Comparison of ENCODE assay signal across 26 cellular contexts in the genomic region with DNA sequence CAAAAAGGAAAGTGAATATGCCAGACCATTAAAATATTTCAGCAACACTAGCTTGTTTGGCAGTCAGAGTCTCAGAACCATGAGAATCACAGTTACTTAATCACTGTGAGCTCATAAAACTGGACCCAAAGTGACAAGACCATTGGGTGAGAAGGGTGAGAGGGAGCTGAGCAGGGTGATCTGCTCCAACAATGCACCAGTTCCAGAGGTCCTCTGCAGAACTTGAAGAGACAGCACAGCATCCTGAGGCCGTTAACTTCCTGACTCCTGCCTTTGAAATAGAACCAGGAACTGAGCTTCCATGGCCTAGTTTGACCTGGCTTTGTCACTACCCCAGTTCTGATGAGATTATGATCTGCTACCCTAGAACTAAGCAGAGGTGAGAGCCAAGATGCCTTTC. TPM values are rescaled to one million over a fixed set of nuclear protein-coding genes. Genes with fewer than 3 reads are reported as not detected.
DNase-seq lines count a peak whose midpoint lies in the region; ATAC-seq, FAIRE-seq and TF ChIP-seq lines count a peak whose summit lies in the region.
"Had no signal": no experiment of that assay in that cellular context is flagged by ENCODE, and none has a peak within 500 bp of the region (broad histone marks: within the 10 kb centered on the region; RNA-seq: fewer than 3 reads in every experiment).

No MANE protein-coding gene starts in this region.

- FAIRE-seq in H54 (lab: Jason Lieb, UNC), result peak; percentile 53

- H3K9me3 Mint-ChIP-seq in chondrocyte (ENCODE audit: low read depth), result no peaks in the 10 kb centered on the region
- H3K9me3 Mint-ChIP-seq: activated B cell treated with CpG ODN at 0.5 μM for 24 hours; endodermal cell; H9; stimulated activated naive B cell treated with anti-CD40 and anti-IgM and Interleukin-4, amounts not matched to agents 10 μg/mL and 1 μg/mL and 100 μg/mL, for 72 hours had no signal

- H3K27me3 Mint-ChIP-seq in chondrocyte (ENCODE audit: low read depth), result no peaks in the 10 kb centered on the region
- H3K27me3 Mint-ChIP-seq: activated B cell treated with CpG ODN at 0.5 μM for 24 hours; stimulated activated naive B cell treated with anti-CD40 and anti-IgM and Interleukin-4, amounts not matched to agents 10 μg/mL and 1 μg/mL and 100 μg/mL, for 72 hours had no signal

- H3K27ac ChIP-seq in right atrium auricular region, result peak overlapping the region; percentile 46 to 59
- H3K27ac ChIP-seq in gastrocnemius medialis, result peak overlapping the region; percentile 59 to 87 (median 82)
- H3K27ac ChIP-seq: foreskin keratinocyte, KMS-11, parathyroid adenoma, RWPE1, vagina had no signal

- H3K27me3 ChIP-seq in right atrium auricular region (no peaks in the 10 kb centered on the region), gastrocnemius medialis (no peaks in the 10 kb centered on the region)
- H3K27me3 ChIP-seq: adrenal gland, foreskin keratinocyte, vagina had no signal

- H3K4me3 ChIP-seq in right atrium auricular region (no peak overlapping the region), gastrocnemius medialis (no peak overlapping the region)
- H3K4me3 ChIP-seq: adrenal gland, vagina had no signal

- peak overlapping the region; percentile 42 for H3K27ac Mint-ChIP-seq in chondrocyte (ENCODE audit: unreplicated experiment)
- H3K27ac Mint-ChIP-seq: activated B cell treated with CpG ODN at 0.5 μM for 24 hours; CD14-positive monocyte; endodermal cell; H9; stimulated activated naive B cell treated with anti-CD40 and anti-IgM and Interleukin-4, amounts not matched to agents 10 μg/mL and 1 μg/mL and 100 μg/mL, for 72 hours had no signal

- no peak for TF ChIP-seq CTCF in chondrocyte (IDR thresholded peaks at IDR 0.05)
- TF ChIP-seq CTCF in right atrium auricular region (IDR thresholded peaks at IDR 0.05), result no peak
- TF ChIP-seq CTCF in gastrocnemius medialis (IDR thresholded peaks at IDR 0.05 in 4 of 5, conservative IDR thresholded peaks at IDR 0.05 in 1 of 5), result no peak

- intact Hi-C loops in gastrocnemius medialis (cut with DNase I; ENCODE audit: low total_unique reads), result loop anchor here (5.0 kb wide), 1 partner anchor 46 kb away; no protein-coding TSS in a partner anchor

- no peaks in the 10 kb centered on the region for H3K9me3 ChIP-seq in right atrium auricular region
- H3K9me3 ChIP-seq in gastrocnemius medialis, result no peaks in the 10 kb centered on the region
- H3K9me3 ChIP-seq: adrenal gland, vagina had no signal

- TF ChIP-seq POLR2A in H54 (IDR thresholded peaks at IDR 0.05; ENCODE audit: low read depth, low read length), result no peak
- no peak for TF ChIP-seq POLR2A in gastrocnemius medialis (IDR thresholded peaks at IDR 0.05)

- H3K4me3 Mint-ChIP-seq in chondrocyte (ENCODE audit: unreplicated experiment), result no peak overlapping the region
- H3K4me3 Mint-ChIP-seq: activated B cell treated with CpG ODN at 0.5 μM for 24 hours; CD14-positive monocyte; endodermal cell; H9; stimulated activated naive B cell treated with anti-CD40 and anti-IgM and Interleukin-4, amounts not matched to agents 10 μg/mL and 1 μg/mL and 100 μg/mL, for 72 hours had no signal

- in situ Hi-C loops in gastrocnemius medialis (cut with MboI; ENCODE audit: low sequenced_read_pairs in 4 of 4), result loop anchor here in 1 of 4 donors (10.0 kb wide), 1 partner anchor 48 kb away; no protein-coding TSS in a partner anchor

- ATAC-seq in gastrocnemius medialis (peak; percentile 95 to 96), GM19452 (IDR thresholded peaks at IDR 0.05; ENCODE audit: unreplicated experiment) (no peak), HG02763 (IDR thresholded peaks at IDR 0.05; ENCODE audit: unreplicated experiment) (no peak), HG03039 (IDR thresholded peaks at IDR 0.05; ENCODE audit: unreplicated experiment) (no peak)
- ATAC-seq: foreskin keratinocyte; stimulated activated naive B cell treated with anti-CD40 and anti-IgM and Interleukin-4, amounts not matched to agents 10 μg/mL and 1 μg/mL and 100 μg/mL, for 72 hours had no signal

- DNase-seq in H54 (ENCODE audit: insufficient read length, low spot score) (no peak), chondrocyte (ENCODE audit: low spot score) (no peak), right atrium auricular region (ENCODE audit: low spot score) (no peak), gastrocnemius medialis (peak; percentile 63 to 81), NCI-H1436 (lab: John Stamatoyannopoulos, UW) (no peak)
- DNase-seq: ACHN; activated B cell treated with CpG ODN at 0.5 μM for 24 hours; cerebellar nuclear complex; endodermal cell; foreskin keratinocyte; GF-D8; H9; NCI-H2227 treated with DMSO at 0.1 percent for 48 hours; NK-92 treated with Interleukin-12 subunit alpha and Interleukin-12 subunit beta, amount 100 ng/mL, for 24 hours; stimulated activated naive B cell treated with anti-CD40 and anti-IgM and Interleukin-4, amounts not matched to agents 10 μg/mL and 1 μg/mL and 100 μg/mL, for 72 hours had no signal

- H3K36me3 ChIP-seq in right atrium auricular region (no peaks in the 10 kb centered on the region), gastrocnemius medialis (no peaks in the 10 kb centered on the region)
- H3K36me3 ChIP-seq: adrenal gland, vagina had no signal

- no peaks in the 10 kb centered on the region for H3K36me3 Mint-ChIP-seq in chondrocyte (ENCODE audit: low read depth)
- H3K36me3 Mint-ChIP-seq: CD14-positive monocyte; stimulated activated naive B cell treated with anti-CD40 and anti-IgM and Interleukin-4, amounts not matched to agents 10 μg/mL and 1 μg/mL and 100 μg/mL, for 72 hours had no signal

- H3K4me1 Mint-ChIP-seq in chondrocyte (ENCODE audit: low read depth), result peaks cover 56% of the 10 kb centered on the region
- H3K4me1 Mint-ChIP-seq: activated B cell treated with CpG ODN at 0.5 μM for 24 hours; CD14-positive monocyte; stimulated activated naive B cell treated with anti-CD40 and anti-IgM and Interleukin-4, amounts not matched to agents 10 μg/mL and 1 μg/mL and 100 μg/mL, for 72 hours had no signal

- H3K4me1 ChIP-seq in right atrium auricular region, result peaks cover 0 to 55% of the 10 kb centered on the region in 2 donors
- H3K4me1 ChIP-seq in gastrocnemius medialis, result peaks cover 55 to 63% of the 10 kb centered on the region in 2 donors

RNA-seq across cellular contexts. Expression of gene NFIB, which starts 57.4 kb away (rescaled TPM):
- total RNA-seq in chondrocyte, result 28.2 to 66.3 TPM (median 63.1 TPM) in 3 replicates
- total RNA-seq in right atrium auricular region, result 10 to 100 TPM; 74.4 to 80.1 TPM
- total RNA-seq in gastrocnemius medialis, result 10 to 100 TPM; 24.0 to 40.9 (median 30.6) TPM
- total RNA-seq: activated B cell treated with CpG ODN at 0.5 μM for 24 hours; activated CD8-positive, alpha-beta memory T cell treated with anti-CD3 and anti-CD28 coated beads for 36 hours; T-helper 1 cell treated with Interleukin-12 subunit alpha and Interleukin-12 subunit beta and Interleukin-4 antibody, amounts not matched to agents 30 ng/mL and 1 ng/mL, for 36 hours had no signal

Comparison
In these comparisons a context has a peak if more than half of its experiments do, and no peak if none do; other contexts are left out.
1. DNase-seq: peak in gastrocnemius medialis (2 of 2); none in H54 (single experiment), chondrocyte (single experiment), right atrium auricular region (single experiment) and NCI-H1436 (single experiment).
2. ATAC-seq: peak in gastrocnemius medialis (2 of 2); none in GM19452 (single experiment), HG02763 (single experiment) and HG03039 (single experiment).